ENCODE assay signal across 22 cellular contexts in the genomic region with DNA sequence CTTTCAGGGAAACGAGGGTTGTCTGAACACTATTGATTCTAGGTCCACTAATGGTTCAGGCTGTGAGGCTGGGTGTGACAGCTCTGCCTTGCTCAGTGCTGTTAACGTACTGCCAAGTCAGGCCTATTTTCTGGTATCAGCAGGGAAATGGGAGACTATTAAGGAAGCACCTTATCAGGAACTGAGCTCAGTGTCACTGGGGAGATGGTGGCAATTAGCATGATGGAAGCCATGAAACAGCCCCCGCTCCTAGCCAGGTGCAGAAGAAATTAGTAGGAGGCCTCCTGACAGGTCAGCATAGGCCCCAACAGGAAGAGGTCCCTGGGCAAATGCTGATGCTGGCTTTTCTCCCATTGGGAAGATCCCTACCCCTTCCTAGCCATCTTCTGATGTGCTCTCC. TPM values are rescaled to one million over a fixed set of nuclear protein-coding genes. Genes with fewer than 3 reads are reported as not detected.
"Had no signal": no experiment of that assay in that cellular context is flagged by ENCODE, and none has a peak within 500 bp of the region (broad histone marks: within the 10 kb centered on the region; RNA-seq: fewer than 3 reads in every experiment).

No MANE protein-coding gene starts in this region.

- H3K36me3 ChIP-seq: colonic mucosa, sigmoid colon, thoracic aorta, upper lobe of right lung had no signal

- DNase-seq: activated B cell treated with CpG ODN at 0.5 μM for 24 hours; activated CD4-positive, alpha-beta T cell treated with anti-CD3 and anti-CD28 coated beads for 48 hours; activated CD8-positive, alpha-beta T cell treated with anti-CD3 and anti-CD28 coated beads for 36 hours; activated naive CD4-positive, alpha-beta T cell treated with Interleukin-2 at 50 U/mL for 16 hours; activated T-cell treated with anti-CD3 and anti-CD28 coated beads, Interleukin-2, amount 50 U/mL, for 1 hour; anterior cingulate cortex; colonic mucosa; foreskin melanocyte; glutamatergic neuron; hypothalamus; midbrain; psoas muscle; sigmoid colon; stimulated activated CD4-positive, alpha-beta T cell treated with anti-CD3 and anti-CD28 coated beads, Interleukin-4, amount 100 ng/mL, for 24 hours; T-helper 17 cell; upper lobe of right lung had no signal

- H3K4me1 ChIP-seq: colonic mucosa had no signal

- H3K27me3 ChIP-seq: colonic mucosa, sigmoid colon, upper lobe of right lung had no signal

- H3K27me3 Mint-ChIP-seq: stimulated activated memory B cell treated with anti-CD40 and anti-IgM and Interleukin-4, amounts not matched to agents 10 μg/mL and 1 μg/mL and 100 μg/mL, for 72 hours had no signal

- H3K36me3 Mint-ChIP-seq: stimulated activated memory B cell treated with anti-CD40 and anti-IgM and Interleukin-4, amounts not matched to agents 10 μg/mL and 1 μg/mL and 100 μg/mL, for 72 hours had no signal

- H3K27ac ChIP-seq: colonic mucosa, psoas muscle, sigmoid colon, thoracic aorta, upper lobe of right lung had no signal

- H3K27ac Mint-ChIP-seq: activated B cell treated with CpG ODN at 0.5 μM for 24 hours; activated CD8-positive, alpha-beta T cell treated with anti-CD3 and anti-CD28 coated beads for 36 hours; activated T-helper 2 cell treated with anti-CD3 and anti-CD28 coated beads, Interferon-gamma antibody, Interleukin-2, Interleukin-4, amounts not matched to agents 10 μg/mL and 5 μg/mL and 100 μg/mL, durations not matched to agents 14 hours and 24 hours and 36 hours; stimulated activated memory B cell treated with anti-CD40 and anti-IgM and Interleukin-4, amounts not matched to agents 10 μg/mL and 1 μg/mL and 100 μg/mL, for 72 hours; T-helper 17 cell had no signal

- FAIRE-seq: keratinocyte had no signal

- H3K4me3 ChIP-seq: colonic mucosa, psoas muscle, sigmoid colon, thoracic aorta, upper lobe of right lung had no signal

- H3K4me3 Mint-ChIP-seq: activated B cell treated with CpG ODN at 0.5 μM for 24 hours; activated CD8-positive, alpha-beta T cell treated with anti-CD3 and anti-CD28 coated beads for 36 hours; central memory CD8-positive, alpha-beta T cell; neural crest cell; stimulated activated memory B cell treated with anti-CD40 and anti-IgM and Interleukin-4, amounts not matched to agents 10 μg/mL and 1 μg/mL and 100 μg/mL, for 72 hours; T-helper 17 cell had no signal

- H3K9me3 ChIP-seq: colonic mucosa, psoas muscle, sigmoid colon, thoracic aorta, upper lobe of right lung had no signal

- ATAC-seq: activated CD8-positive, alpha-beta T cell treated with anti-CD3 and anti-CD28 coated beads for 36 hours; psoas muscle; stimulated activated memory B cell treated with anti-CD40 and anti-IgM and Interleukin-4, amounts not matched to agents 10 μg/mL and 1 μg/mL and 100 μg/mL, for 72 hours; T-helper 17 cell; upper lobe of right lung had no signal

RNA-seq across cellular contexts. Expression of a gene that starts 42.6 kb away (rescaled TPM):
- total RNA-seq: activated CD8-positive, alpha-beta T cell treated with anti-CD3 and anti-CD28 coated beads for 36 hours; activated T-helper 2 cell treated with anti-CD3 and anti-CD28 coated beads, Interferon-gamma antibody, Interleukin-2, Interleukin-4, amounts not matched to agents 10 μg/mL and 5 μg/mL and 100 μg/mL, durations not matched to agents 14 hours and 24 hours and 36 hours had no signal
